Comparison of ENCODE assay signal across 1 cellular context in the genomic region with DNA sequence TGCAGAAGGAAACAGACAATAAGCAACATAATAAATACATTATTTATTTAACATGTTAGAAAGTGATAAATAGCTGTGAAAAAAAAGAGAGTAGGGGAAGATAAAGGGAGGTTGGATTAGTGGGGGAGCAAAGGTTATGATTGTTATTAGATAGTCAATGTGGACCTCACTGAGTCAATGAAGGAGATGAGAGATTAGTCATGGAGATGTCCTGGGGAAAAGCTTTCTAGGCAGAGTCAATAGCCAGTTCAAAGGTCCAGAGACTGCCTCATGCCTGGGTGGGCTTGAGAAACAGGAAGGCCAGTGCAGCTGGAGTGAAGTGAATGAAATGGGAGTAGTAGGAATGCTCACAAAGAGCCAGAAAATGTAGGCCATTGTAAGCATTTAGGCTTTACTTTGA.
TF ChIP-seq lines count a peak whose summit lies in the region.

No MANE protein-coding gene starts in this region.

TF ChIP-seq in HepG2, 621 proteins besides CTCF, POLR2A, EP300 and RAD21 (continued from another document and continues in another):
- TF ChIP-seq ZNF121 (CRISPR knock-in tag; IDR thresholded peaks at IDR 0.05) (no peak; the same call in 1 of the 2 replicates), ETV6 (CRISPR knock-in tag; conservative IDR thresholded peaks at IDR 0.05) (0 out of 2 replicates have a peak, but pooled peaks have one; percentile 32), ZNF264 (CRISPR knock-in tag; IDR thresholded peaks at IDR 0.05) (peak; percentile 92), TCF7L2 (IDR thresholded peaks at IDR 0.05; ENCODE audit: low read depth, low read length) (peak; percentile 47; the same call in 1 of the 2 replicates), ZNF205 (CRISPR knock-in tag; IDR thresholded peaks at IDR 0.05) (peak; percentile 74; the same call in 1 of the 2 replicates), ZNF232 (CRISPR knock-in tag; IDR thresholded peaks at IDR 0.05; ENCODE audit: borderline replicate concordance) (peak; percentile 63; the same call in 1 of the 2 replicates), ZNF768 (CRISPR knock-in tag; IDR thresholded peaks at IDR 0.05) (no peak), NR2F6 (IDR thresholded peaks at IDR 0.05) (peak; percentile 97), NR2F6 (CRISPR knock-in tag; IDR thresholded peaks at IDR 0.05) (peak; percentile 96), KDM4B (CRISPR knock-in tag; IDR thresholded peaks at IDR 0.05) (0 out of 2 replicates have a peak, but pooled peaks have one; percentile 63), SOX13 (IDR thresholded peaks at IDR 0.05) (peak; percentile 84), SOX13 (CRISPR knock-in tag; conservative IDR thresholded peaks at IDR 0.05 in 1 of 2, IDR thresholded peaks at IDR 0.05 in 1 of 2) (peak in 1 of 2 experiments; percentile 94; a peak in 2 of 4 replicates), JUND (CRISPR knock-in tag; IDR thresholded peaks at IDR 0.05) (peak; percentile 92), ATAD3A (CRISPR knock-in tag; IDR thresholded peaks at IDR 0.05) (no peak), DMAP1 (CRISPR knock-in tag; IDR thresholded peaks at IDR 0.05) (peak; percentile 53; the same call in 1 of the 2 replicates), KLF16 (CRISPR knock-in tag; IDR thresholded peaks at IDR 0.05) (peak in 1 of 2 experiments; percentile 63; a peak in 1 of 4 replicates), ZNF879 (CRISPR knock-in tag; IDR thresholded peaks at IDR 0.05) (no peak), SRSF9 (IDR thresholded peaks at IDR 0.05; ENCODE audit: borderline replicate concordance, insufficient read depth, low read depth, low read length, poor library complexity, severe bottlenecking) (no peak), HMG20A (CRISPR knock-in tag; IDR thresholded peaks at IDR 0.05; ENCODE audit: borderline replicate concordance) (peak; percentile 97), PPARG (CRISPR knock-in tag; conservative IDR thresholded peaks at IDR 0.05) (peak; percentile 88), TBX3 (IDR thresholded peaks at IDR 0.05; ENCODE audit: borderline replicate concordance) (peak; percentile 96), HMG20B (CRISPR knock-in tag; conservative IDR thresholded peaks at IDR 0.05) (peak; percentile 87), LCORL (IDR thresholded peaks at IDR 0.05) (no peak), LCORL (CRISPR knock-in tag; IDR thresholded peaks at IDR 0.05) (peak; percentile 82), GATAD2A (CRISPR knock-in tag; IDR thresholded peaks at IDR 0.05) (peak; percentile 98), ZNF274 (CRISPR knock-in tag; IDR thresholded peaks at IDR 0.05) (no peak), SMC3 (IDR thresholded peaks at IDR 0.05; ENCODE audit: low read length) (peak; percentile 16; the same call in 1 of the 2 replicates), MAF1 (CRISPR knock-in tag; IDR thresholded peaks at IDR 0.05; ENCODE audit: borderline replicate concordance) (no peak), SMARCC2 (IDR thresholded peaks at IDR 0.05) (peak; percentile 96; the same call in 1 of the 2 replicates), MIXL1 (CRISPR knock-in tag; IDR thresholded peaks at IDR 0.05) (peak; percentile 94), KAT8 (CRISPR knock-in tag; IDR thresholded peaks at IDR 0.05) (peak; percentile 87), HOXA3 (CRISPR knock-in tag; IDR thresholded peaks at IDR 0.05) (peak; percentile 80), ELF3 (CRISPR knock-in tag; IDR thresholded peaks at IDR 0.05) (peak; percentile 94), CHD4 (IDR thresholded peaks at IDR 0.05; ENCODE audit: borderline replicate concordance, low read length) (peak; percentile 50; the same call in 1 of the 2 replicates), PITX1 (CRISPR knock-in tag; IDR thresholded peaks at IDR 0.05) (peak; percentile 99), YEATS2 (CRISPR knock-in tag; IDR thresholded peaks at IDR 0.05; ENCODE audit: borderline replicate concordance) (peak; percentile 70; the same call in 1 of the 2 replicates), FOXK1 (CRISPR knock-in tag; IDR thresholded peaks at IDR 0.05; ENCODE audit: borderline replicate concordance, low read depth) (peak; percentile 98), DNMT3B (CRISPR knock-in tag; conservative IDR thresholded peaks at IDR 0.05) (0 out of 2 replicates have a peak, but pooled peaks have one; percentile 79), NFIC (IDR thresholded peaks at IDR 0.05; ENCODE audit: low read length) (peak; percentile 93), SIN3A (IDR thresholded peaks at IDR 0.05; ENCODE audit: borderline replicate concordance, low read depth, low read length) (peak; percentile 20; the same call in 1 of the 2 replicates), KLF6 (CRISPR knock-in tag; IDR thresholded peaks at IDR 0.05) (0 out of 2 replicates have a peak, but pooled peaks have one; percentile 39), ZKSCAN5 (CRISPR knock-in tag; IDR thresholded peaks at IDR 0.05) (peak; percentile 86)
- TF ChIP-seq, protein P1, sequence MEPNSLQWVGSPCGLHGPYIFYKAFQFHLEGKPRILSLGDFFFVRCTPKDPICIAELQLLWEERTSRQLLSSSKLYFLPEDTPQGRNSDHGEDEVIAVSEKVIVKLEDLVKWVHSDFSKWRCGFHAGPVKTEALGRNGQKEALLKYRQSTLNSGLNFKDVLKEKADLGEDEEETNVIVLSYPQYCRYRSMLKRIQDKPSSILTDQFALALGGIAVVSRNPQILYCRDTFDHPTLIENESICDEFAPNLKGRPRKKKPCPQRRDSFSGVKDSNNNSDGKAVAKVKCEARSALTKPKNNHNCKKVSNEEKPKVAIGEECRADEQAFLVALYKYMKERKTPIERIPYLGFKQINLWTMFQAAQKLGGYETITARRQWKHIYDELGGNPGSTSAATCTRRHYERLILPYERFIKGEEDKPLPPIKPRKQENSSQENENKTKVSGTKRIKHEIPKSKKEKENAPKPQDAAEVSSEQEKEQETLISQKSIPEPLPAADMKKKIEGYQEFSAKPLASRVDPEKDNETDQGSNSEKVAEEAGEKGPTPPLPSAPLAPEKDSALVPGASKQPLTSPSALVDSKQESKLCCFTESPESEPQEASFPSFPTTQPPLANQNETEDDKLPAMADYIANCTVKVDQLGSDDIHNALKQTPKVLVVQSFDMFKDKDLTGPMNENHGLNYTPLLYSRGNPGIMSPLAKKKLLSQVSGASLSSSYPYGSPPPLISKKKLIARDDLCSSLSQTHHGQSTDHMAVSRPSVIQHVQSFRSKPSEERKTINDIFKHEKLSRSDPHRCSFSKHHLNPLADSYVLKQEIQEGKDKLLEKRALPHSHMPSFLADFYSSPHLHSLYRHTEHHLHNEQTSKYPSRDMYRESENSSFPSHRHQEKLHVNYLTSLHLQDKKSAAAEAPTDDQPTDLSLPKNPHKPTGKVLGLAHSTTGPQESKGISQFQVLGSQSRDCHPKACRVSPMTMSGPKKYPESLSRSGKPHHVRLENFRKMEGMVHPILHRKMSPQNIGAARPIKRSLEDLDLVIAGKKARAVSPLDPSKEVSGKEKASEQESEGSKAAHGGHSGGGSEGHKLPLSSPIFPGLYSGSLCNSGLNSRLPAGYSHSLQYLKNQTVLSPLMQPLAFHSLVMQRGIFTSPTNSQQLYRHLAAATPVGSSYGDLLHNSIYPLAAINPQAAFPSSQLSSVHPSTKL (CRISPR knock-in tag; IDR thresholded peaks at IDR 0.05): peak; percentile 100
- TF ChIP-seq, protein P2, sequence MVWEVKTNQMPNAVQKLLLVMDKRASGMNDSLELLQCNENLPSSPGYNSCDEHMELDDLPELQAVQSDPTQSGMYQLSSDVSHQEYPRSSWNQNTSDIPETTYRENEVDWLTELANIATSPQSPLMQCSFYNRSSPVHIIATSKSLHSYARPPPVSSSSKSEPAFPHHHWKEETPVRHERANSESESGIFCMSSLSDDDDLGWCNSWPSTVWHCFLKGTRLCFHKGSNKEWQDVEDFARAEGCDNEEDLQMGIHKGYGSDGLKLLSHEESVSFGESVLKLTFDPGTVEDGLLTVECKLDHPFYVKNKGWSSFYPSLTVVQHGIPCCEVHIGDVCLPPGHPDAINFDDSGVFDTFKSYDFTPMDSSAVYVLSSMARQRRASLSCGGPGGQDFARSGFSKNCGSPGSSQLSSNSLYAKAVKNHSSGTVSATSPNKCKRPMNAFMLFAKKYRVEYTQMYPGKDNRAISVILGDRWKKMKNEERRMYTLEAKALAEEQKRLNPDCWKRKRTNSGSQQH (CRISPR knock-in tag; IDR thresholded peaks at IDR 0.05; ENCODE audit: low read depth): peak; percentile 81; the same call in 1 of the 2 replicates
- TF ChIP-seq, protein P3, sequence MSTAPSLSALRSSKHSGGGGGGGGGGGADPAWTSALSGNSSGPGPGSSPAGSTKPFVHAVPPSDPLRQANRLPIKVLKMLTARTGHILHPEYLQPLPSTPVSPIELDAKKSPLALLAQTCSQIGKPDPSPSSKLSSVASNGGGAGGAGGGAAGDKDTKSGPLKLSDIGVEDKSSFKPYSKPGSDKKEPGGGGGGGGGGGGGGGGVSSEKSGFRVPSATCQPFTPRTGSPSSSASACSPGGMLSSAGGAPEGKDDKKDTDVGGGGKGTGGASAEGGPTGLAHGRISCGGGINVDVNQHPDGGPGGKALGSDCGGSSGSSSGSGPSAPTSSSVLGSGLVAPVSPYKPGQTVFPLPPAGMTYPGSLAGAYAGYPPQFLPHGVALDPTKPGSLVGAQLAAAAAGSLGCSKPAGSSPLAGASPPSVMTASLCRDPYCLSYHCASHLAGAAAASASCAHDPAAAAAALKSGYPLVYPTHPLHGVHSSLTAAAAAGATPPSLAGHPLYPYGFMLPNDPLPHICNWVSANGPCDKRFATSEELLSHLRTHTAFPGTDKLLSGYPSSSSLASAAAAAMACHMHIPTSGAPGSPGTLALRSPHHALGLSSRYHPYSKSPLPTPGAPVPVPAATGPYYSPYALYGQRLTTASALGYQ (CRISPR knock-in tag; IDR thresholded peaks at IDR 0.05): peak; percentile 94
- TF ChIP-seq, protein P4, sequence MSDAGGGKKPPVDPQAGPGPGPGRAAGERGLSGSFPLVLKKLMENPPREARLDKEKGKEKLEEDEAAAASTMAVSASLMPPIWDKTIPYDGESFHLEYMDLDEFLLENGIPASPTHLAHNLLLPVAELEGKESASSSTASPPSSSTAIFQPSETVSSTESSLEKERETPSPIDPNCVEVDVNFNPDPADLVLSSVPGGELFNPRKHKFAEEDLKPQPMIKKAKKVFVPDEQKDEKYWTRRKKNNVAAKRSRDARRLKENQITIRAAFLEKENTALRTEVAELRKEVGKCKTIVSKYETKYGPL (CRISPR knock-in tag; IDR thresholded peaks at IDR 0.05): no peak
- TF ChIP-seq, protein P5, sequence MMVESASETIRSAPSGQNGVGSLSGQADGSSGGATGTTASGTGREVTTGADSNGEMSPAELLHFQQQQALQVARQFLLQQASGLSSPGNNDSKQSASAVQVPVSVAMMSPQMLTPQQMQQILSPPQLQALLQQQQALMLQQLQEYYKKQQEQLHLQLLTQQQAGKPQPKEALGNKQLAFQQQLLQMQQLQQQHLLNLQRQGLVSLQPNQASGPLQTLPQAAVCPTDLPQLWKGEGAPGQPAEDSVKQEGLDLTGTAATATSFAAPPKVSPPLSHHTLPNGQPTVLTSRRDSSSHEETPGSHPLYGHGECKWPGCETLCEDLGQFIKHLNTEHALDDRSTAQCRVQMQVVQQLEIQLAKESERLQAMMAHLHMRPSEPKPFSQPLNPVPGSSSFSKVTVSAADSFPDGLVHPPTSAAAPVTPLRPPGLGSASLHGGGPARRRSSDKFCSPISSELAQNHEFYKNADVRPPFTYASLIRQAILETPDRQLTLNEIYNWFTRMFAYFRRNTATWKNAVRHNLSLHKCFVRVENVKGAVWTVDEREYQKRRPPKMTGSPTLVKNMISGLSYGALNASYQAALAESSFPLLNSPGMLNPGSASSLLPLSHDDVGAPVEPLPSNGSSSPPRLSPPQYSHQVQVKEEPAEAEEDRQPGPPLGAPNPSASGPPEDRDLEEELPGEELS (CRISPR knock-in tag; IDR thresholded peaks at IDR 0.05): peak; percentile 92
- TF ChIP-seq, protein P6, sequence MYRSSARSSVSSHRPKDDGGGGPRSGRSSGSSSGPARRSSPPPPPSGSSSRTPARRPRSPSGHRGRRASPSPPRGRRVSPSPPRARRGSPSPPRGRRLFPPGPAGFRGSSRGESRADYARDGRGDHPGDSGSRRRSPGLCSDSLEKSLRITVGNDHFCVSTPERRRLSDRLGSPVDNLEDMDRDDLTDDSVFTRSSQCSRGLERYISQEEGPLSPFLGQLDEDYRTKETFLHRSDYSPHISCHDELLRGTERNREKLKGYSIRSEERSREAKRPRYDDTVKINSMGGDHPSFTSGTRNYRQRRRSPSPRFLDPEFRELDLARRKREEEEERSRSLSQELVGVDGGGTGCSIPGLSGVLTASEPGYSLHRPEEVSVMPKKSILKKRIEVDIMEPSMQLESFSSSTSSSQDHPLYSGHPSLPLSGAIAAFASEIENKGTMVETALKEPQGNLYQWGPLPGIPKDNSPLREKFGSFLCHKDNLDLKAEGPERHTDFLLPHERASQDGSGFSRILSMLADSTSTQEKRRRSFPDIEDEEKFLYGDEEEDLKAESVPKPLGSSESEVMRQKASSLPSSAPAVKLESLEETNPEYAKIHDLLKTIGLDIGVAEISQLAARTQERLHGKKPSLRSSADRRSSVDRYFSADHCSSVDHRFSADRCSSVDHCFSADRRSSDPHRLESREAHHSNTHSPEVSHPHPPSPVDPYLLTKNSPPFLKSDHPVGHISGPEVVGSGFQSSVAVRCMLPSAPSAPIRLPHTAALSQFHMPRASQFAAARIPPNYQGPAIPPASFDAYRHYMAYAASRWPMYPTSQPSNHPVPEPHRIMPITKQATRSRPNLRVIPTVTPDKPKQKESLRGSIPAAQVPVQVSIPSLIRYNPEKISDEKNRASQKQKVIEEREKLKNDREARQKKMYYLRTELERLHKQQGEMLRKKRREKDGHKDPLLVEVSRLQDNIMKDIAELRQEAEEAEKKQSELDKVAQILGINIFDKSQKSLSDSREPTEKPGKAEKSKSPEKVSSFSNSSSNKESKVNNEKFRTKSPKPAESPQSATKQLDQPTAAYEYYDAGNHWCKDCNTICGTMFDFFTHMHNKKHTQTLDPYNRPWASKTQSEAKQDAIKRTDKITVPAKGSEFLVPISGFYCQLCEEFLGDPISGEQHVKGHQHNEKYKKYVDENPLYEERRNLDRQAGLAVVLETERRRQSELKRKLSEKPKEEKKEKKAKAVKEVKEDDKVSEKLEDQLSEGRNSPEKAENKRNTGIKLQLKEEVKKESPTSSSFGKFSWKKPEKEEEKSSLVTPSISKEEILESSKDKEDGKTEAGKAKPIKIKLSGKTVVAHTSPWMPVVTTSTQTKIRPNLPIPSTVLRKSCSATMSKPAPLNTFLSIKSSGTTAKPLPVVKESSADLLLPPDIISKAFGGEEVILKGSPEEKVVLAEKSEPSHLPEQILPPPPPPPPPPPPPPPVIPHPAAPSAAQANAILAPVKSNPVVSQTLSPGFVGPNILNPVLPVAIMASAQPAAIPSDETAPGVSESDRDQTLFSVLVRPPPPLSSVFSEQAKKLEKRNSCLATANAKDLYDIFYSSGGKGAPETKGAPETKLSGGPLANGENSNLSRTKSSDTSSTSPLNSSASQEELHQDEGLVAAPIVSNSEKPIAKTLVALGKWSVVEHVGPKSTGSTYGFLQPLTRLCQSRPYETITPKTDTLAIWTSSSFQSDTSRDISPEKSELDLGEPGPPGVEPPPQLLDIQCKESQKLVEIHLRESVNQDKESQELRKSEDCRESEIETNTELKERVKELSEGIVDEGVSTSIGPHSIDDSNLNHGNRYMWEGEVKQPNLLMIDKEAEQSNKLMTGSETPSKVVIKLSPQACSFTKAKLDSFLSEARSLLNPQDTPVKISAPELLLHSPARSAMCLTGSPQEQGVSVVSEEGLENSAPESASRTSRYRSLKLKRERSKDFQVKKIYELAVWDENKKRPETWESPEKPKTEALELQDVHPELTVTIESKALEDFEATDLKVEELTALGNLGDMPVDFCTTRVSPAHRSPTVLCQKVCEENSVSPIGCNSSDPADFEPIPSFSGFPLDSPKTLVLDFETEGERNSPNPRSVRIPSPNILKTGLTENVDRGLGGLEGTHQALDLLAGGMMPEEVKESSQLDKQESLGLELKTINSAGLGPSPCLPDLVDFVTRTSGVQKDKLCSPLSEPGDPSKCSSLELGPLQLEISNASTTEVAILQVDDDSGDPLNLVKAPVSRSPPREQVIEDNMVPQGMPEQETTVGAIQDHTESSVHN (CRISPR knock-in tag; IDR thresholded peaks at IDR 0.05): no peak
